ENCODE assay signal across 20 cellular contexts in the genomic region with DNA sequence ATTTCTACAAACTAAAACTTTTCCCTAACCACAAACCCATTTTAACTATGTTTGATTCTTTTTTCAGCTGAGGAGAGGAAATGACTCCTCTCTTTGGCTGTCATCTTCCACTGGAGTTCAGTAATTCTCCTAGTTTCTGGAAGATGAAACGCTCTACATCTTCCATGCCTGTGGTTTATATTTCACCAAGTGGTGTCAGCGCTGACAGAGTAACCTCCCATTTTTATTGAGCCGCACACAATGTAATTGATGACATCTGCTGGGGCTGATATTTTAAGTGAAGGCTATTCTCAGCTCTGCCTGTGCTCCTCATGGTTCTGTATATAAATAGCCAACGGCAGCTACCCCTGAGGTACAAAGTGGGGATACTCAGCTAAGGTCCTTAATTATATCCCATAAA.
DNase-seq lines count a peak whose midpoint lies in the region; ATAC-seq, FAIRE-seq and TF ChIP-seq lines count a peak whose summit lies in the region.
"Had no signal": no experiment of that assay in that cellular context is flagged by ENCODE, and none has a peak within 500 bp of the region (broad histone marks: within the 10 kb centered on the region; RNA-seq: fewer than 3 reads in every experiment).

No MANE protein-coding gene starts in this region.

- DNase-seq in BJ (ENCODE audit: low read depth), result peak; percentile 88
- DNase-seq in RCC 7860 (ENCODE audit: low spot score), result peak; percentile 47
- DNase-seq in fibroblast of the aortic adventitia (ENCODE audit: low read depth), result peak; percentile 82
- peak; percentile 80 for DNase-seq in skeletal muscle cell (ENCODE audit: low read depth)
- DNase-seq in nucleus accumbens (lab: John Stamatoyannopoulos, UW), result no peak
- no peak for DNase-seq in germinal center (ENCODE audit: low spot score)
- DNase-seq in stimulated activated naive CD4-positive, alpha-beta T cell (lab: John Stamatoyannopoulos, UW), result no peak
- DNase-seq: activated CD8-positive, alpha-beta T cell treated with anti-CD3 and anti-CD28 coated beads for 36 hours; C1 segment of cervical spinal cord; DMS53; kidney; NCI-H1694; NCI-H510A treated with DMSO at 0.1 percent for 48 hours; OCI-M1; ovary; SW 1271 had no signal

- no peaks in the 10 kb centered on the region for H3K36me3 ChIP-seq in BJ (ENCODE audit: control insufficient read depth, insufficient read depth, low read length)
- H3K36me3 ChIP-seq: ovary had no signal

- peaks cover 2% of the 10 kb centered on the region; the same call in 1 of the 2 replicates for H3K27me3 ChIP-seq in BJ (ENCODE audit: control insufficient read depth, insufficient read depth, low read length)
- H3K27me3 ChIP-seq: ovary had no signal

- CTCF ChIA-PET in BJ (lab: Yijun Ruan, JAX), result interaction anchor here (0.8 to 1.5 kb wide), 6 partner anchors 10 to 234 kb away, joined by 3 to 4 read pairs (median 3); no protein-coding TSS in a partner anchor

- POLR2A ChIA-PET in BJ (lab: Charles Lee), result interaction anchor here (0.9 kb wide), 1 partner anchor 12 kb away, joined by 3 read pairs; no protein-coding TSS in a partner anchor

- peak; percentile 79 for FAIRE-seq in RCC 7860 (lab: Jason Lieb, UNC)
- FAIRE-seq: endometrium, kidney had no signal

- no peak for ATAC-seq in HG03354 (IDR thresholded peaks at IDR 0.05; ENCODE audit: poor library complexity, severe bottlenecking, unreplicated experiment)
- ATAC-seq: activated CD8-positive, alpha-beta T cell treated with anti-CD3 and anti-CD28 coated beads for 36 hours; stimulated activated memory B cell treated with anti-CD40 and anti-IgM and Interleukin-4, amounts not matched to agents 10 μg/mL and 1 μg/mL and 100 μg/mL, for 72 hours had no signal

- TF ChIP-seq CTCF in BJ (IDR thresholded peaks at IDR 0.05; ENCODE audit: insufficient read depth, low read depth, low read length) (no peak), fibroblast of the aortic adventitia (IDR thresholded peaks at IDR 0.05; ENCODE audit: insufficient read depth, low read length) (no peak)

- H3K4me3 ChIP-seq in BJ (ENCODE audit: low read depth, low read length) (no peak overlapping the region), fibroblast of the aortic adventitia (ENCODE audit: low read depth, low read length) (no peak overlapping the region), skeletal muscle cell (ENCODE audit: low read depth, low read length) (no peak overlapping the region)
- H3K4me3 ChIP-seq: ovary, skin epidermis had no signal

Comparison
In these comparisons a context has a peak if more than half of its experiments do, and no peak if none do; other contexts are left out.
1. DNase-seq: peak in BJ (single experiment), RCC 7860 (single experiment), fibroblast of the aortic adventitia (single experiment) and skeletal muscle cell (single experiment); none in nucleus accumbens (0 of 56), germinal center (single experiment) and stimulated activated naive CD4-positive, alpha-beta T cell (0 of 6).